1 cellular context compared by ENCODE assay signal in the genomic region with DNA sequence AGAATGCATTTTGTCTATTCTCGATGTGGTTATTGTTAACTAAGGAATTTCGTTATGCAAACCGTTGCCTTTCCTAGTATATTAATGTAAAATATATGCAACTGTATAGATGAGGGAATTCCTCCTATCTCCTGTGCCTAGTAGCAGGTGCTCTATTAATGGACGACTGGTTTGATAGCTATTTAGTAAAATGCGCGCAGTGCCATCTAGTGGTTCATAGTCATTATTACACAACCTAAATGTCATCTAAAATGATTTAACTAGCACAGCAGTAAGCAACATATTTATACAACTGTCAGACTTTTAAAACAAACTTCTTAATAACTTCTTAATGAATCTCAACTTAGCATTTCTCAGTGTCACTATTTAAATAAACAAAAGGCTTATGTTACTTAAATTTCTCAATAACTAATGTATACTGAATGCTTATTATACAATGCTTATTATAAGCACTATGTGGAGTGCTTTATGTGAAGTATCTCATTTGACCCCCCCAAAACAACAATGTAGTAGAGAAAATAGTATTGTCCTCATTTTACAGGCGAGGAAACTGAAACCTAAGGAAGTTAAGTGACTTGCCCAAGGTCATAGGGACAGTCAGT.
TF ChIP-seq lines count a peak whose summit lies in the region.

No MANE protein-coding gene starts in this region.

TF ChIP-seq in WTC11, 78 proteins besides CTCF, POLR2A, EP300 and RAD21 (continued from another document):
- TF ChIP-seq, protein P1, sequence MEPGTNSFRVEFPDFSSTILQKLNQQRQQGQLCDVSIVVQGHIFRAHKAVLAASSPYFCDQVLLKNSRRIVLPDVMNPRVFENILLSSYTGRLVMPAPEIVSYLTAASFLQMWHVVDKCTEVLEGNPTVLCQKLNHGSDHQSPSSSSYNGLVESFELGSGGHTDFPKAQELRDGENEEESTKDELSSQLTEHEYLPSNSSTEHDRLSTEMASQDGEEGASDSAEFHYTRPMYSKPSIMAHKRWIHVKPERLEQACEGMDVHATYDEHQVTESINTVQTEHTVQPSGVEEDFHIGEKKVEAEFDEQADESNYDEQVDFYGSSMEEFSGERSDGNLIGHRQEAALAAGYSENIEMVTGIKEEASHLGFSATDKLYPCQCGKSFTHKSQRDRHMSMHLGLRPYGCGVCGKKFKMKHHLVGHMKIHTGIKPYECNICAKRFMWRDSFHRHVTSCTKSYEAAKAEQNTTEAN (CRISPR knock-in tag; IDR thresholded peaks at IDR 0.05), result no peak
- TF ChIP-seq FOXJ3 (CRISPR knock-in tag; IDR thresholded peaks at IDR 0.05; ENCODE audit: borderline replicate concordance) (no peak), GRHL2 (CRISPR knock-in tag; IDR thresholded peaks at IDR 0.05; ENCODE audit: insufficient replicate concordance, severe bottlenecking) (no peak)
- TF ChIP-seq, protein P2, sequence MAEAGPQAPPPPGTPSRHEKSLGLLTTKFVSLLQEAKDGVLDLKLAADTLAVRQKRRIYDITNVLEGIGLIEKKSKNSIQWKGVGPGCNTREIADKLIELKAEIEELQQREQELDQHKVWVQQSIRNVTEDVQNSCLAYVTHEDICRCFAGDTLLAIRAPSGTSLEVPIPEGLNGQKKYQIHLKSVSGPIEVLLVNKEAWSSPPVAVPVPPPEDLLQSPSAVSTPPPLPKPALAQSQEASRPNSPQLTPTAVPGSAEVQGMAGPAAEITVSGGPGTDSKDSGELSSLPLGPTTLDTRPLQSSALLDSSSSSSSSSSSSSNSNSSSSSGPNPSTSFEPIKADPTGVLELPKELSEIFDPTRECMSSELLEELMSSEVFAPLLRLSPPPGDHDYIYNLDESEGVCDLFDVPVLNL (CRISPR knock-in tag; IDR thresholded peaks at IDR 0.05; ENCODE audit: borderline replicate concordance, low read depth), result no peak
- TF ChIP-seq, protein P3, sequence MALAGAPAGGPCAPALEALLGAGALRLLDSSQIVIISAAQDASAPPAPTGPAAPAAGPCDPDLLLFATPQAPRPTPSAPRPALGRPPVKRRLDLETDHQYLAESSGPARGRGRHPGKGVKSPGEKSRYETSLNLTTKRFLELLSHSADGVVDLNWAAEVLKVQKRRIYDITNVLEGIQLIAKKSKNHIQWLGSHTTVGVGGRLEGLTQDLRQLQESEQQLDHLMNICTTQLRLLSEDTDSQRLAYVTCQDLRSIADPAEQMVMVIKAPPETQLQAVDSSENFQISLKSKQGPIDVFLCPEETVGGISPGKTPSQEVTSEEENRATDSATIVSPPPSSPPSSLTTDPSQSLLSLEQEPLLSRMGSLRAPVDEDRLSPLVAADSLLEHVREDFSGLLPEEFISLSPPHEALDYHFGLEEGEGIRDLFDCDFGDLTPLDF (CRISPR knock-in tag; IDR thresholded peaks at IDR 0.05), result no peak
